In genomic region chr16:88287219-88287618, GRCh38 we compare ENCODE assay signal across 1 cellular context.
TF ChIP-seq lines count a peak whose summit lies in the region.

No MANE protein-coding gene starts in this region.

TF ChIP-seq in K562, 482 proteins besides CTCF, POLR2A, EP300 and RAD21 (continued from another document):
- peak; percentile 27; the same call in 1 of the 2 replicates for TF ChIP-seq L3MBTL2 (IDR thresholded peaks at IDR 0.05)
- TF ChIP-seq SNAPC5 (CRISPR knock-in tag; IDR thresholded peaks at IDR 0.05) = no peak
- no peak for TF ChIP-seq IRF9 (tag; IDR thresholded peaks at IDR 0.05)
- no peak for TF ChIP-seq ZNF3 (CRISPR knock-in tag; IDR thresholded peaks at IDR 0.05)
- TF ChIP-seq ZNF561 (CRISPR knock-in tag; conservative IDR thresholded peaks at IDR 0.05) = no peak
- TF ChIP-seq RFX1 (IDR thresholded peaks at IDR 0.05) = no peak
- TF ChIP-seq SMAD3 (CRISPR knock-in tag; conservative IDR thresholded peaks at IDR 0.05) = no peak
- peak; percentile 55; the same call in 1 of the 2 replicates for TF ChIP-seq JUND (IDR thresholded peaks at IDR 0.05; ENCODE audit: borderline replicate concordance, low read depth, low read length)
- no peak; the same call in 1 of the 3 replicates for TF ChIP-seq JUND (tag; IDR thresholded peaks at IDR 0.05; ENCODE audit: borderline replicate concordance, low read depth, low read length)
- TF ChIP-seq IFI16 (CRISPR knock-in tag; IDR thresholded peaks at IDR 0.05) = no peak
- no peak for TF ChIP-seq NR2F6 (CRISPR knock-in tag; IDR thresholded peaks at IDR 0.05)
- no peak for TF ChIP-seq ZNF583 (CRISPR knock-in tag; IDR thresholded peaks at IDR 0.05)
- no peak for TF ChIP-seq DNMT1 (IDR thresholded peaks at IDR 0.05)
- no peak for TF ChIP-seq CBX5 (IDR thresholded peaks at IDR 0.05; ENCODE audit: borderline replicate concordance, low read depth)
- peak; percentile 45; the same call in 1 of the 2 replicates for TF ChIP-seq MYC (IDR thresholded peaks at IDR 0.05; ENCODE audit: low read depth, low read length)
- TF ChIP-seq MYC (CRISPR knock-in tag; IDR thresholded peaks at IDR 0.05; ENCODE audit: borderline replicate concordance, low read depth) = no peak
- no peak for TF ChIP-seq TRIM24 (IDR thresholded peaks at IDR 0.05)
- TF ChIP-seq CREB3 (tag; conservative IDR thresholded peaks at IDR 0.05; ENCODE audit: low read depth) = no peak
- no peak for TF ChIP-seq CBX2 (IDR thresholded peaks at IDR 0.05; ENCODE audit: insufficient read depth, low read length, poor library complexity, severe bottlenecking)
- no peak for TF ChIP-seq TCF7L2 (IDR thresholded peaks at IDR 0.05; ENCODE audit: low read depth, low read length)
- 0 out of 2 replicates have a peak, but pooled peaks have one; percentile 68 for TF ChIP-seq RB1 (IDR thresholded peaks at IDR 0.05; ENCODE audit: low read depth)
- TF ChIP-seq FOXO4 (CRISPR knock-in tag; IDR thresholded peaks at IDR 0.05) = no peak
- no peak for TF ChIP-seq ASH1L (IDR thresholded peaks at IDR 0.05; ENCODE audit: borderline replicate concordance, low read depth, partially characterized antibody)
- no peak for TF ChIP-seq E2F5 (CRISPR knock-in tag; IDR thresholded peaks at IDR 0.05)
- no peak for TF ChIP-seq GTF2A2 (tag; IDR thresholded peaks at IDR 0.05)
- no peak for TF ChIP-seq ETV1 (tag; conservative IDR thresholded peaks at IDR 0.05; ENCODE audit: low read depth)
- no peak for TF ChIP-seq RNF219 (CRISPR knock-in tag; IDR thresholded peaks at IDR 0.05)
- TF ChIP-seq FIP1L1 (IDR thresholded peaks at IDR 0.05; ENCODE audit: low read depth, low read length, poor library complexity, severe bottlenecking) = no peak
- TF ChIP-seq NKRF (IDR thresholded peaks at IDR 0.05; ENCODE audit: borderline replicate concordance) = no peak
- TF ChIP-seq ZNF79 (CRISPR knock-in tag; IDR thresholded peaks at IDR 0.05; ENCODE audit: low read depth) = no peak
- no peak for TF ChIP-seq KLF16 (IDR thresholded peaks at IDR 0.05)
- TF ChIP-seq CREB1 (IDR thresholded peaks at IDR 0.05) = no peak
- TF ChIP-seq CREB1 (CRISPR knock-in tag; IDR thresholded peaks at IDR 0.05) = no peak
- no peak for TF ChIP-seq NCOA4 (IDR thresholded peaks at IDR 0.05; ENCODE audit: partially characterized antibody)
- peak in 1 of 2 experiments; percentile 63; a peak in 1 of 4 replicates for TF ChIP-seq MAZ (CRISPR knock-in tag; conservative IDR thresholded peaks at IDR 0.05 in 1 of 2, IDR thresholded peaks at IDR 0.05 in 1 of 2)
- TF ChIP-seq GABPA (tag; conservative IDR thresholded peaks at IDR 0.05; ENCODE audit: low read depth) = no peak
- TF ChIP-seq HMBOX1 (IDR thresholded peaks at IDR 0.05) = no peak
- no peak for TF ChIP-seq ZNF584 (CRISPR knock-in tag; IDR thresholded peaks at IDR 0.05; ENCODE audit: low read depth)
- 0 out of 2 replicates have a peak, but pooled peaks have one; percentile 35 for TF ChIP-seq VEZF1 (CRISPR knock-in tag; IDR thresholded peaks at IDR 0.05)
- peak; percentile 70 to 77; a peak in 3 of 4 replicates for TF ChIP-seq FOXK2 (conservative IDR thresholded peaks at IDR 0.05 in 1 of 2, IDR thresholded peaks at IDR 0.05 in 1 of 2; ENCODE audit: low read depth in 2 of 2)
- TF ChIP-seq MYBL2 (IDR thresholded peaks at IDR 0.05; ENCODE audit: low read depth) = no peak
- no peak for TF ChIP-seq MYBL2 (CRISPR knock-in tag; IDR thresholded peaks at IDR 0.05; ENCODE audit: borderline replicate concordance)
- no peak for TF ChIP-seq ATF1 (CRISPR knock-in tag; IDR thresholded peaks at IDR 0.05)
- peak; percentile 27; the same call in 1 of the 2 replicates for TF ChIP-seq ATF1 (tag; IDR thresholded peaks at IDR 0.05)
- TF ChIP-seq ZEB2 (IDR thresholded peaks at IDR 0.05) = peak; percentile 42; the same call in 1 of the 2 replicates
- peak; percentile 46; the same call in 1 of the 2 replicates for TF ChIP-seq STAG1 (CRISPR knock-in tag; IDR thresholded peaks at IDR 0.05; ENCODE audit: borderline replicate concordance)
- peak; percentile 31; the same call in 1 of the 2 replicates for TF ChIP-seq CTBP1 (IDR thresholded peaks at IDR 0.05; ENCODE audit: borderline replicate concordance)
- no peak for TF ChIP-seq MBD2 (IDR thresholded peaks at IDR 0.05; ENCODE audit: borderline replicate concordance, low read depth)
- TF ChIP-seq ERF (CRISPR knock-in tag; IDR thresholded peaks at IDR 0.05) = no peak
- TF ChIP-seq SMC3 (conservative IDR thresholded peaks at IDR 0.05; ENCODE audit: insufficient read depth, low read depth, low read length) = peak; percentile 86
- 0 out of 2 replicates have a peak, but pooled peaks have one; percentile 2 for TF ChIP-seq MAFK (IDR thresholded peaks at IDR 0.05; ENCODE audit: low read length)
- no peak for TF ChIP-seq PHB (CRISPR knock-in tag; IDR thresholded peaks at IDR 0.05)
- TF ChIP-seq IRF2 (CRISPR knock-in tag; IDR thresholded peaks at IDR 0.05) = no peak
- no peak for TF ChIP-seq ZNF507 (tag; conservative IDR thresholded peaks at IDR 0.05)
- no peak for TF ChIP-seq TCF15 (CRISPR knock-in tag; IDR thresholded peaks at IDR 0.05)
- no peak for TF ChIP-seq E2F6 (IDR thresholded peaks at IDR 0.05; ENCODE audit: borderline replicate concordance in 1 of 2, extremely low read depth in 1 of 2, insufficient read depth in 1 of 2, insufficient read length in 1 of 2, low read depth in 1 of 2, low read length in 1 of 2, poor library complexity in 1 of 2, severe bottlenecking in 1 of 2)
- TF ChIP-seq ZBTB1 (CRISPR knock-in tag; IDR thresholded peaks at IDR 0.05; ENCODE audit: borderline replicate concordance, low read depth) = 0 out of 2 replicates have a peak, but pooled peaks have one; percentile 9
- TF ChIP-seq TFAP4 (CRISPR knock-in tag; IDR thresholded peaks at IDR 0.05; ENCODE audit: borderline replicate concordance) = peak; percentile 49; the same call in 1 of the 2 replicates
- TF ChIP-seq SMAD4 (CRISPR knock-in tag; conservative IDR thresholded peaks at IDR 0.05) = no peak
TF ChIP-seq in K562: peak in this region for 17.
